ENCODE assay signal across 8 cellular contexts in genomic region chr1:158149577-158150269, GRCh38.
DNase-seq lines count a peak whose midpoint lies in the region; ATAC-seq and TF ChIP-seq lines count a peak whose summit lies in the region.

No MANE protein-coding gene starts in this region.

- H3K4me3 ChIP-seq in coronary artery: peak overlapping the region; percentile 67

- peak overlapping the region; percentile 68 to 86 for H3K27ac ChIP-seq in coronary artery

- TF ChIP-seq CTCF in coronary artery (IDR thresholded peaks at IDR 0.05): no peak

- DNase-seq in DMS114 treated with DMSO at 0.1 percent for 48 hours (lab: John Stamatoyannopoulos, UW; ENCODE audit: unreplicated experiment): peak; percentile 98
- DNase-seq in NCI-H524 treated with DMSO at 0.1 percent for 48 hours (lab: John Stamatoyannopoulos, UW): peak; percentile 37
- DNase-seq in activated CD4-positive, alpha-beta T cell treated with anti-CD3 and anti-CD28 coated beads, Interleukin-2, amount 50 U/mL, for 1 hour: peak; percentile 49
- peak; percentile 97 for DNase-seq in coronary artery (ENCODE audit: low spot score)
- peak; percentile 93 for DNase-seq in kidney tubule cell (ENCODE audit: low spot score)
- DNase-seq in stimulated activated CD4-positive, alpha-beta T cell treated with anti-CD3 and anti-CD28 coated beads, Interleukin-15, amount 100 ng/mL, for 48 hours (ENCODE audit: low read depth in 2 of 2): peak; percentile 69 to 71

- ATAC-seq in HG02759 (IDR thresholded peaks at IDR 0.05; ENCODE audit: unreplicated experiment): peak; percentile 86
- ATAC-seq in HG03442 (IDR thresholded peaks at IDR 0.05; ENCODE audit: unreplicated experiment): no peak

Comparison
In these comparisons a context has a peak if more than half of its experiments do, and no peak if none do; other contexts are left out.
1. DNase-seq: peak in every context shown above with its lines; median percentile 98 in DMS114 treated with DMSO at 0.1 percent for 48 hours; 97 in coronary artery; 93 in kidney tubule cell; 70 in stimulated activated CD4-positive, alpha-beta T cell treated with anti-CD3 and anti-CD28 coated beads, Interleukin-15, amount 100 ng/mL, for 48 hours; 49 in activated CD4-positive, alpha-beta T cell treated with anti-CD3 and anti-CD28 coated beads, Interleukin-2, amount 50 U/mL, for 1 hour; 37 in NCI-H524 treated with DMSO at 0.1 percent for 48 hours.